In the genomic region with DNA sequence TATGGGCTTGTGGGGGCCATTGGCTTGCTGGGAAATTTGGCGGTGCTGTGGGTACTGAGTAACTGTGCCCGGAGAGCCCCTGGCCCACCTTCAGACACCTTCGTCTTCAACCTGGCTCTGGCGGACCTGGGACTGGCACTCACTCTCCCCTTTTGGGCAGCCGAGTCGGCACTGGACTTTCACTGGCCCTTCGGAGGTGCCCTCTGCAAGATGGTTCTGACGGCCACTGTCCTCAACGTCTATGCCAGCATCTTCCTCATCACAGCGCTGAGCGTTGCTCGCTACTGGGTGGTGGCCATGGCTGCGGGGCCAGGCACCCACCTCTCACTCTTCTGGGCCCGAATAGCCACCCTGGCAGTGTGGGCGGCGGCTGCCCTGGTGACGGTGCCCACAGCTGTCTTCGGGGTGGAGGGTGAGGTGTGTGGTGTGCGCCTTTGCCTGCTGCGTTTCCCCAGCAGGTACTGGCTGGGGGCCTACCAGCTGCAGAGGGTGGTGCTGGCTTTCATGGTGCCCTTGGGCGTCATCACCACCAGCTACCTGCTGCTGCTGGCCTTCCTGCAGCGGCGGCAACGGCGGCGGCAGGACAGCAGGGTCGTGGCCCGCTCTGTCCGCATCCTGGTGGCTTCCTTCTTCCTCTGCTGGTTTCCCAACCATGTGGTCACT, we compare ENCODE assay signal across 1 cellular context.
TF ChIP-seq lines count a peak whose summit lies in the region.

No MANE protein-coding gene starts in this region.

TF ChIP-seq in IMR-90, 13 proteins besides CTCF, POLR2A, EP300 and RAD21:
- TF ChIP-seq ELK1 (IDR thresholded peaks at IDR 0.05; ENCODE audit: borderline replicate concordance, low read depth, low read length) (no peak), CHD1 (IDR thresholded peaks at IDR 0.05; ENCODE audit: low read depth, low read length) (no peak), CEBPB (IDR thresholded peaks at IDR 0.05; ENCODE audit: low read depth, low read length) (no peak), RFX5 (IDR thresholded peaks at IDR 0.05; ENCODE audit: low read depth, low read length) (no peak), MXI1 (IDR thresholded peaks at IDR 0.05; ENCODE audit: borderline replicate concordance, low read depth, low read length) (no peak), MAZ (IDR thresholded peaks at IDR 0.05; ENCODE audit: borderline replicate concordance, low read depth, low read length) (no peak), MAFK (IDR thresholded peaks at IDR 0.05; ENCODE audit: low read depth, low read length) (no peak), SMC3 (IDR thresholded peaks at IDR 0.05; ENCODE audit: low read depth, low read length) (no peak)
